ENCODE assay signal across 8 cellular contexts in genomic region chr15:40891810-40892448, GRCh38. TPM values are rescaled to one million over a fixed set of nuclear protein-coding genes. Genes with fewer than 3 reads are reported as not detected.
A peak's percentile ranks its signal among the peaks of the same experiment; 100 is the strongest.
DNase-seq lines count a peak whose midpoint lies in the region; ATAC-seq and TF ChIP-seq lines count a peak whose summit lies in the region.

No MANE protein-coding gene starts in this region.

- ATAC-seq in esophagus mucosa, result peak; percentile 36
- no peak for ATAC-seq in omental fat pad (ENCODE audit: low FRiP score)
- ATAC-seq in GM19023 (IDR thresholded peaks at IDR 0.05; ENCODE audit: unreplicated experiment), result no peak

- no peak overlapping the region for H3K27ac ChIP-seq in parathyroid adenoma

- TF ChIP-seq CTCF in parathyroid adenoma (IDR thresholded peaks at IDR 0.05), result peak; percentile 67
- no peak for TF ChIP-seq CTCF in omental fat pad (IDR thresholded peaks at IDR 0.05)

- peaks cover 5% of the 10 kb centered on the region for H3K4me1 ChIP-seq in parathyroid adenoma

- H3K9me3 ChIP-seq in parathyroid adenoma (ENCODE audit: control insufficient read depth, low read length), result no peaks in the 10 kb centered on the region

- peak overlapping the region; percentile 69 for H2AFZ ChIP-seq in parathyroid adenoma

- H3K79me2 ChIP-seq in parathyroid adenoma, result no peaks in the 10 kb centered on the region

- no peak overlapping the region for H3K9ac ChIP-seq in parathyroid adenoma

- DNase-seq in NOMO-1 (lab: John Stamatoyannopoulos, UW; ENCODE audit: unreplicated experiment in 2 of 2) (peak; percentile 32 to 59), NOMO-1 treated with dmso at 0.1 percent for 144 hours (lab: John Stamatoyannopoulos, UW; ENCODE audit: unreplicated experiment) (no peak), KG1 (lab: John Stamatoyannopoulos, UW) (peak; percentile 33), SHP77 treated with DMSO at 0.1 percent for 48 hours (lab: John Stamatoyannopoulos, UW) (peak; percentile 59), omental fat pad (ENCODE audit: low spot score) (no peak)

- no peak overlapping the region for H3K4me2 ChIP-seq in parathyroid adenoma (ENCODE audit: low read length)

- no peaks in the 10 kb centered on the region for H3K36me3 ChIP-seq in parathyroid adenoma (ENCODE audit: control insufficient read depth, insufficient read depth, low read length)

- H3K4me3 ChIP-seq in parathyroid adenoma (ENCODE audit: low read depth, low read length), result no peak overlapping the region

- H3K27me3 ChIP-seq in parathyroid adenoma (ENCODE audit: control insufficient read depth, insufficient read depth, low read length), result no peaks in the 10 kb centered on the region

RNA-seq across cellular contexts. Expression of gene VPS18, which starts 2.3 kb away (rescaled TPM):
- 10.9 TPM for total RNA-seq in esophagus mucosa
- total RNA-seq in omental fat pad, result 10 to 100 TPM; 25.2 to 32.9 (median 28.9) TPM

RNA-seq across cellular contexts. Expression of gene RHOV, which starts 17.9 kb away (rescaled TPM):
- total RNA-seq in esophagus mucosa (118 TPM), omental fat pad (not detected)

RNA-seq across cellular contexts. Expression of gene DLL4, which starts 37.2 kb away (rescaled TPM):
- total RNA-seq in esophagus mucosa (1.1 TPM), omental fat pad (10 to 100 TPM in 2 of 4 donors, 1 to 10 TPM in 2; 5.8 to 27.6 (median 10.1) TPM)

RNA-seq across cellular contexts. Expression of gene SPINT1, which starts 48.1 kb away (rescaled TPM):
- total RNA-seq in esophagus mucosa, result 127 TPM
- total RNA-seq in omental fat pad, result 10 to 100 TPM in 2 of 4 donors, 1 to 10 TPM in 1, under 1 TPM in 1; 0.95 to 16.2 (median 11.7) TPM

Comparison
In these comparisons a context has a peak if more than half of its experiments do, and no peak if none do; other contexts are left out.
1. DNase-seq: peak in NOMO-1 (2 of 2), KG1 (single experiment) and SHP77 treated with DMSO at 0.1 percent for 48 hours (single experiment); none in NOMO-1 treated with dmso at 0.1 percent for 144 hours (single experiment) and omental fat pad (single experiment).
2. RNA of gene RHOV, which starts 17.9 kb away (total RNA-seq): 118 TPM in esophagus mucosa (single experiment); not detected in omental fat pad; every median in the first group is over 10 times any median in the second.